19 cellular contexts compared by ENCODE assay signal in the genomic region with DNA sequence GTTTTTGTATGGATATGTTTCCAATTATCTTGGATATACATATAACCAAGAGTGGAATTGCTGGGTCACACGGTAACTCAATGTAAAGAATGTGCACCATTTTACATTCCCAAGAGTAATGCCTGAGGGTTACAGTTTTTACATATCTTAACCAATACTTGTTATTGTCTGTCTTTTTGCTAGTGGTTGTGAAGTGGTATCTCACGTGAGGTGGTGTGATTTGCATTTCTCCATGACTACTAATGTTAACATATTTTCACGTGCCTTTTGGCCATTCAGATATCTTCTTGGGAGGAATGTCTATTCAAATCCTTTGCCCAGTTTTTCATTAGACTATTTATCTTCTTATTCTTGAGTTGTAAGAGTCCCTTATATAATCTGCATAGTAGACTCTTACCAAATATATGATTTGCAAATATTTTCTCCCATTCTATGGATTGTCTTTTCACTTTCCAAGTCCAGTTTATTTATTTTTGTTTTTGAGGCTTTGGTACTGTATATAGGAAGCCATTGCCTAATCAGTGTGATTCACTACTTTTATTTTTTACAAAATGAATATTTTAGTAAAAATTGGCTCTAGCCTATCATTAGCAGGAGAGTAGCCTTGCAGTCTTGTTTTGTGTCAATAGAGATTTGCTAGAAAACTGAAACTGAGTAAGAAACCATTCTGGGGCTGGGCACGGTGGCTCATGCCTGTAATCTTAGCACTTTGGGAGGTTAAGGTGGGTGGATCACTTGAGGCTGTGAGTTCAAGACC.
DNase-seq lines count a peak whose midpoint lies in the region; ATAC-seq and TF ChIP-seq lines count a peak whose summit lies in the region.
"Had no signal": no experiment of that assay in that cellular context is flagged by ENCODE, and none has a peak within 500 bp of the region (broad histone marks: within the 10 kb centered on the region; RNA-seq: fewer than 3 reads in every experiment).

No MANE protein-coding gene starts in this region.

- no peaks in the 10 kb centered on the region for H4K20me1 ChIP-seq in IMR-90 (ENCODE audit: insufficient read depth, low read length)

- H2AK9ac ChIP-seq in IMR-90 (replicated peaks; ENCODE audit: low read depth, low read length, poor library complexity) = no peak overlapping the region

- CTCF ChIA-PET in IMR-90 (lab: Yijun Ruan, JAX) = no interaction called here

- POLR2A ChIA-PET in IMR-90 (lab: Charles Lee; ENCODE audit: unreplicated experiment) = no interaction called here

- no peaks in the 10 kb centered on the region for H3K79me1 ChIP-seq in IMR-90 (ENCODE audit: low read depth in 1 of 2, low read length in 2 of 2)

- H3K14ac ChIP-seq in IMR-90 (replicated peaks; ENCODE audit: low read depth, low read length) = no peak overlapping the region

- no peak overlapping the region for H2BK5ac ChIP-seq in IMR-90 (ENCODE audit: low read depth, low read length, poor library complexity, severe bottlenecking)

- no peak for TF ChIP-seq CTCF in IMR-90 (conservative IDR thresholded peaks at IDR 0.05; ENCODE audit: low read depth, low read length)
- TF ChIP-seq CTCF in osteocyte (IDR thresholded peaks at IDR 0.05) = no peak
- TF ChIP-seq CTCF in natural killer cell (IDR thresholded peaks at IDR 0.05) = no peak

- no TSS peak for BruUV-seq in IMR-90 (replicated peaks; lab: Mats Ljungman, UMichigan)

- no peaks in the 10 kb centered on the region for H3K36me3 Mint-ChIP-seq in osteocyte (ENCODE audit: unreplicated experiment)
- no peaks in the 10 kb centered on the region for H3K36me3 Mint-ChIP-seq in natural killer cell

- H3K27ac Mint-ChIP-seq in osteocyte (ENCODE audit: unreplicated experiment) = peak overlapping the region; percentile 83
- H3K27ac Mint-ChIP-seq in natural killer cell = no peak overlapping the region

- no peak overlapping the region for H3K9ac ChIP-seq in IMR-90 (ENCODE audit: low read depth, low read length)

- H3K4me1 Mint-ChIP-seq in osteocyte (ENCODE audit: unreplicated experiment) = peaks cover 49% of the 10 kb centered on the region
- peaks cover 9 to 10% of the 10 kb centered on the region in 2 donors for H3K4me1 Mint-ChIP-seq in natural killer cell

- H3K9me1 ChIP-seq in IMR-90 (ENCODE audit: insufficient read depth, low read length) = peaks cover 2% of the 10 kb centered on the region; the same call in 1 of the 2 replicates

- H3K4ac ChIP-seq in IMR-90 (ENCODE audit: low read depth, low read length) = no peak overlapping the region

- peaks cover 4% of the 10 kb centered on the region; the same call in 1 of the 2 replicates for H3K4me1 ChIP-seq in IMR-90 (ENCODE audit: control insufficient read depth, insufficient read depth, low read length)

- H3K9me3 Mint-ChIP-seq in osteocyte (ENCODE audit: unreplicated experiment) = no peaks in the 10 kb centered on the region
- H3K9me3 Mint-ChIP-seq in natural killer cell = peaks cover 0 to 3% of the 10 kb centered on the region in 2 donors
- H3K9me3 Mint-ChIP-seq: activated T-cell treated with anti-CD3 and anti-CD28 coated beads, Interleukin-2, amount 50 U/mL, for 4 hours had no signal

- H2AFZ ChIP-seq in IMR-90 (replicated peaks; ENCODE audit: low read length, poor library complexity) = no peak overlapping the region

- H2BK15ac ChIP-seq in IMR-90 (ENCODE audit: low read depth, low read length) = no peak overlapping the region

- no peak overlapping the region for H3K27ac ChIP-seq in IMR-90 (ENCODE audit: insufficient read depth, low read length)
- H3K27ac ChIP-seq: epithelial cell of prostate, tibial artery had no signal

- H3K4me2 ChIP-seq in IMR-90 (ENCODE audit: low read depth, low read length) = no peak overlapping the region; the same call in 1 of the 2 replicates

- no peak overlapping the region for H2BK120ac ChIP-seq in IMR-90 (ENCODE audit: low read depth, low read length)

- H3K9me3 ChIP-seq in IMR-90 (ENCODE audit: control insufficient read depth, insufficient read depth, low read length) = no peaks in the 10 kb centered on the region
- H3K9me3 ChIP-seq: BE2C, tibial artery had no signal

- DNase-seq in ELR (ENCODE audit: low read depth) (peak; percentile 3), IMR-90 (peak; percentile 52), fibroblast of gingiva (ENCODE audit: low read depth) (peak; percentile 76), osteocyte (ENCODE audit: extremely low spot score, unreplicated experiment) (no peak), natural killer cell (no peak), D341Med (ENCODE audit: low spot score) (no peak)
- DNase-seq: activated CD4-positive, alpha-beta T cell treated with anti-CD3 and anti-CD28 coated beads for 1 hour; activated naive CD4-positive, alpha-beta T cell treated with Interleukin-2 at 50 U/mL for 16 hours; activated T-cell treated with anti-CD3 and anti-CD28 coated beads, Interleukin-2, amount 50 U/mL, for 4 hours; BE2C; H7; kidney glomerular epithelial cell; stimulated activated naive CD4-positive, alpha-beta T cell treated with Interleukin-2 at 50 U/mL for 16 hours; tibial artery had no signal

- no peak overlapping the region for H4K5ac ChIP-seq in IMR-90 (ENCODE audit: low read depth, low read length)

- no peak overlapping the region for H3K4me3 ChIP-seq in IMR-90 (ENCODE audit: insufficient read depth, low read depth, low read length)
- H3K4me3 ChIP-seq: K562, smooth muscle cell, tibial artery had no signal

- no peak overlapping the region for H3K18ac ChIP-seq in IMR-90 (ENCODE audit: low read depth, low read length)

- TF ChIP-seq POLR2A in IMR-90 (IDR thresholded peaks at IDR 0.05; ENCODE audit: low read depth, low read length) = no peak

- H3K4me3 Mint-ChIP-seq in osteocyte (ENCODE audit: unreplicated experiment) = no peak overlapping the region
- no peak overlapping the region for H3K4me3 Mint-ChIP-seq in natural killer cell
- H3K4me3 Mint-ChIP-seq: activated T-cell treated with anti-CD3 and anti-CD28 coated beads, Interleukin-2, amount 50 U/mL, for 4 hours had no signal

- H3K27me3 Mint-ChIP-seq in osteocyte (ENCODE audit: unreplicated experiment) (no peaks in the 10 kb centered on the region), natural killer cell (ENCODE audit: low read depth in 2 of 2) (no peaks in the 10 kb centered on the region)

- in situ Hi-C loops in IMR-90 (cut with MboI; ENCODE audit: low sequenced_read_pairs) = no loop called here

- H3K27me3 ChIP-seq in IMR-90 (ENCODE audit: control insufficient read depth, insufficient read depth, low read length) = no peaks in the 10 kb centered on the region
- H3K27me3 ChIP-seq: BE2C, tibial artery had no signal

- TF ChIP-seq RAD21 in IMR-90 (IDR thresholded peaks at IDR 0.05; ENCODE audit: low read length) = no peak

- H3K23ac ChIP-seq in IMR-90 (ENCODE audit: low read depth, low read length) = no peak overlapping the region

- WGBS in IMR-90 (ENCODE audit: extremely low coverage in 2 of 2, insufficient read length in 1 of 2), 2 experiments = no CpG with 5 or more reads among the region's 4 CpGs

- H3K36me3 ChIP-seq in IMR-90 (ENCODE audit: control insufficient read depth, insufficient read depth, low read length) = no peaks in the 10 kb centered on the region
- H3K36me3 ChIP-seq: tibial artery had no signal

- no peak overlapping the region for H4K8ac ChIP-seq in IMR-90 (ENCODE audit: low read depth in 2 of 2, low read length in 2 of 2)

- dilution Hi-C loops in IMR-90 (cut with HindIII; ENCODE audit: low sequenced_read_pairs, unreplicated experiment) = no loop called here

- ATAC-seq in IMR-90 (ENCODE audit: low read depth) (peak; percentile 13), HG03439 (IDR thresholded peaks at IDR 0.05; ENCODE audit: unreplicated experiment) (no peak), natural killer cell (no peak)
- ATAC-seq: activated T-cell treated with anti-CD3 and anti-CD28 coated beads, Interleukin-2, amount 50 U/mL, for 4 hours; K562; Right ventricle myocardium inferior had no signal

- H2BK20ac ChIP-seq in IMR-90 (ENCODE audit: low read depth, low read length) = no peak overlapping the region

- no peak overlapping the region for H3K56ac ChIP-seq in IMR-90 (ENCODE audit: extremely low read depth, insufficient read depth, low read length)

- no peak overlapping the region for H4K91ac ChIP-seq in IMR-90 (ENCODE audit: insufficient read depth, low read depth, low read length)

- intact Hi-C loops in IMR-90 (cut with micrococcal nuclease) = no loop called here
- intact Hi-C loops in natural killer cell (cut with micrococcal nuclease) = no loop called here

- no peak overlapping the region for H2AK5ac ChIP-seq in IMR-90 (ENCODE audit: low read depth, low read length)

TF ChIP-seq in IMR-90, 13 proteins besides CTCF, POLR2A, EP300 and RAD21:
- TF ChIP-seq CHD1 (IDR thresholded peaks at IDR 0.05; ENCODE audit: low read depth, low read length) (no peak), RCOR1 (IDR thresholded peaks at IDR 0.05; ENCODE audit: insufficient replicate concordance, low read length) (no peak), SMC3 (IDR thresholded peaks at IDR 0.05; ENCODE audit: low read depth, low read length) (no peak), RFX5 (IDR thresholded peaks at IDR 0.05; ENCODE audit: low read depth, low read length) (no peak), CEBPB (IDR thresholded peaks at IDR 0.05; ENCODE audit: low read depth, low read length) (peak; percentile 84), MXI1 (IDR thresholded peaks at IDR 0.05; ENCODE audit: borderline replicate concordance, low read depth, low read length) (no peak), BHLHE40 (IDR thresholded peaks at IDR 0.05; ENCODE audit: low read depth, low read length) (no peak), FOS (IDR thresholded peaks at IDR 0.05; ENCODE audit: low read depth, low read length) (0 out of 2 replicates have a peak, but pooled peaks have one; percentile 11)
- TF ChIP-seq, protein P1, sequence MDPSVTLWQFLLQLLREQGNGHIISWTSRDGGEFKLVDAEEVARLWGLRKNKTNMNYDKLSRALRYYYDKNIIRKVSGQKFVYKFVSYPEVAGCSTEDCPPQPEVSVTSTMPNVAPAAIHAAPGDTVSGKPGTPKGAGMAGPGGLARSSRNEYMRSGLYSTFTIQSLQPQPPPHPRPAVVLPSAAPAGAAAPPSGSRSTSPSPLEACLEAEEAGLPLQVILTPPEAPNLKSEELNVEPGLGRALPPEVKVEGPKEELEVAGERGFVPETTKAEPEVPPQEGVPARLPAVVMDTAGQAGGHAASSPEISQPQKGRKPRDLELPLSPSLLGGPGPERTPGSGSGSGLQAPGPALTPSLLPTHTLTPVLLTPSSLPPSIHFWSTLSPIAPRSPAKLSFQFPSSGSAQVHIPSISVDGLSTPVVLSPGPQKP (IDR thresholded peaks at IDR 0.05; ENCODE audit: borderline replicate concordance, low read depth, low read length) = no peak

Comparison
In these comparisons a context has a peak if more than half of its experiments do, and no peak if none do; other contexts are left out.
1. DNase-seq: peak in ELR (single experiment), IMR-90 (single experiment) and fibroblast of gingiva (single experiment); none in osteocyte (single experiment), natural killer cell (single experiment) and D341Med (single experiment).